In the genomic region with DNA sequence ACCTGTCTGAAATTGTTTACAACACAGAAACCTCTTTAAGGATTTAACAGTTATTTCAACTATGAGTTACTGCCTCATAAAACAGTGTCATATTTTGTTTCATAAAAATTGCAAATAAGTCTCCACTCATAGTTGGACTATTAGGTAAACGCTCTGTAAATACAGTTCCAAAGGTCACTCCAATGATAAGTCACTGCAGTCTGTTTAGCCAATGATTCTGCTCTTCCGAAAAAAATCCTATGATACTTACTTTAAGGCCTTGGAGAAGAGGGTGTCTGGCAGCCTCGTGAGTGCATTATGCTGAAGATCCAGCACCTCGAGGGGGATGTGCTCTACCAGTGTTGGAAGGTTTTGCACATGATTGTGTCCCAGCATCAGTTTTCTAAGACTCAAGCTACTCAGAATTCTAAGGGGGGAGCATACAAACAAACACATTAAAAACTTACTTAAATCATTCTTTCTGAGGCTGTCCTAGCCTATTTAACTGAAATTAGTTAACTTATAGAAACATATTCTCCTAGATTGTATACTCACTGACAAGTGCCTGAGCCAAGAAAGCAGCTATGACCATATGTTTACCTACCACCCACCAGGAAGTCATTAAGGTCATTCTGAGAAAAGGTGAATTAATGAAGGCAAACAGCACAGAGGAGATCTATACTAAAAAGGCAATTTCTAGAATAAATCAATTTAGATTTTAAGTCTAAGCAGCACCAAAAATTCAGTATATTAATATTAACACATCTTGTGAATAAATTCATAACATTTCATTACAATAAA, we compare ENCODE assay signal across 32 cellular contexts. TPM values are rescaled to one million over a fixed set of nuclear protein-coding genes. Genes with fewer than 3 reads are reported as not detected.
DNase-seq lines count a peak whose midpoint lies in the region; ATAC-seq, FAIRE-seq and TF ChIP-seq lines count a peak whose summit lies in the region.
"Had no signal": no experiment of that assay in that cellular context is flagged by ENCODE, and none has a peak within 500 bp of the region (broad histone marks: within the 10 kb centered on the region; RNA-seq: fewer than 3 reads in every experiment).

No MANE protein-coding gene starts in this region.

- peak overlapping the region; percentile 17; the same call in 1 of the 2 replicates for H3K9ac ChIP-seq in HepG2 (ENCODE audit: insufficient read depth, low read depth, low read length)

- WGBS in HepG2 (ENCODE audit: low lambda C conversion rate), result 1% methylated on average over 4 of the region's 4 CpGs

- peak overlapping the region in 1 of 3 experiments; percentile 25; a peak in 1 of 6 replicates for H3K4me3 ChIP-seq in HepG2 (replicated peaks in 1 of 3; ENCODE audit: insufficient read depth in 1 of 3, low read depth in 2 of 3, low read length in 3 of 3)
- H3K4me3 ChIP-seq: gastrocnemius medialis, PC-9, SK-N-MC, smooth muscle cell, thoracic aorta had no signal

- POLR2A ChIA-PET in activated naive CD8-positive, alpha-beta T cell treated with anti-CD3 and anti-CD28 coated beads, Interleukin-2, amount 10 ng/mL, durations not matched to agents 7 days and 5 days (lab: Charles Lee), result no interaction called here
- POLR2A ChIA-PET in HepG2 (lab: Yijun Ruan, JAX), result interaction anchor here (0.6 kb wide), 1 partner anchor 75 kb away, joined by 3 read pairs; no protein-coding TSS in a partner anchor

- peak overlapping the region; percentile 58 for H3K4me2 ChIP-seq in HepG2 (ENCODE audit: low read depth, low read length)
- H3K4me2 ChIP-seq: PC-9, smooth muscle cell had no signal

- no peaks in the 10 kb centered on the region for H3K79me2 ChIP-seq in HepG2 (ENCODE audit: insufficient read depth, low read length)

- H3K36me3 ChIP-seq in HepG2 (replicated peaks in 1 of 2; ENCODE audit: control insufficient read depth in 1 of 2, insufficient read depth in 2 of 2, low read length in 2 of 2), result peaks cover 12 to 34% of the 10 kb centered on the region in 2 experiments

- H3K4me1 Mint-ChIP-seq in activated naive CD8-positive, alpha-beta T cell treated with anti-CD3 and anti-CD28 coated beads, Interleukin-2, amount 10 ng/mL, durations not matched to agents 7 days and 5 days, result peaks cover 2% of the 10 kb centered on the region
- H3K4me1 Mint-ChIP-seq in activated naive CD8-positive, alpha-beta T cell treated with anti-CD3 and anti-CD28 coated beads for 36 hours, result no peaks in the 10 kb centered on the region
- no peaks in the 10 kb centered on the region for H3K4me1 Mint-ChIP-seq in type B pancreatic cell (ENCODE audit: unreplicated experiment)
- H3K4me1 Mint-ChIP-seq: H9 had no signal

- TF ChIP-seq EP300 in HepG2 (IDR thresholded peaks at IDR 0.05; ENCODE audit: low read depth in 2 of 2, low read length in 2 of 2), result peak; percentile 67 to 76; a peak in 3 of 4 replicates
- TF ChIP-seq EP300 in HepG2 (CRISPR knock-in tag; IDR thresholded peaks at IDR 0.05; ENCODE audit: borderline replicate concordance), result no peak

- TF ChIP-seq POLR2A in HepG2 (IDR thresholded peaks at IDR 0.05; ENCODE audit: insufficient read depth in 1 of 2, low read depth in 2 of 2, low read length in 2 of 2), result no peak

- H2AFZ ChIP-seq in HepG2 (ENCODE audit: low read length), result no peak overlapping the region
- H2AFZ ChIP-seq: PC-9 had no signal

- peaks cover 53% of the 10 kb centered on the region for H3K4me1 ChIP-seq in HepG2 (ENCODE audit: insufficient read depth, low read length)
- H3K4me1 ChIP-seq: gastrocnemius medialis had no signal

- peaks cover 17% of the 10 kb centered on the region for H3K36me3 Mint-ChIP-seq in activated naive CD8-positive, alpha-beta T cell treated with anti-CD3 and anti-CD28 coated beads, Interleukin-2, amount 10 ng/mL, durations not matched to agents 7 days and 5 days
- H3K36me3 Mint-ChIP-seq in activated naive CD8-positive, alpha-beta T cell treated with anti-CD3 and anti-CD28 coated beads for 36 hours, result peaks cover 10% of the 10 kb centered on the region
- peaks cover 14% of the 10 kb centered on the region for H3K36me3 Mint-ChIP-seq in type B pancreatic cell

- FAIRE-seq in HepG2 (lab: Jason Lieb, UNC), result peak; percentile 63
- FAIRE-seq: GM12891 had no signal

- intact Hi-C loops in HepG2 (cut with micrococcal nuclease; ENCODE audit: unreplicated experiment), result loop anchor here (2.0 kb wide), 1 partner anchor 22 kb away; no protein-coding TSS in a partner anchor

- H3K9me3 ChIP-seq in HepG2 (ENCODE audit: low read length), result no peaks in the 10 kb centered on the region
- H3K9me3 ChIP-seq: gastrocnemius medialis, thoracic aorta had no signal

- no peaks in the 10 kb centered on the region for H3K27me3 ChIP-seq in HepG2 (ENCODE audit: control insufficient read depth in 1 of 2, insufficient read depth in 2 of 2, low read length in 2 of 2)
- H3K27me3 ChIP-seq: gastrocnemius medialis had no signal

- no peaks in the 10 kb centered on the region for H3K27me3 Mint-ChIP-seq in activated naive CD8-positive, alpha-beta T cell treated with anti-CD3 and anti-CD28 coated beads, Interleukin-2, amount 10 ng/mL, durations not matched to agents 7 days and 5 days
- no peaks in the 10 kb centered on the region for H3K27me3 Mint-ChIP-seq in activated naive CD8-positive, alpha-beta T cell treated with anti-CD3 and anti-CD28 coated beads for 36 hours
- H3K27me3 Mint-ChIP-seq in type B pancreatic cell, result no peaks in the 10 kb centered on the region
- H3K27me3 Mint-ChIP-seq: activated CD8-positive, alpha-beta memory T cell treated with anti-CD3 and anti-CD28 coated beads, Interleukin-2, amount 10 ng/mL, durations not matched to agents 7 days and 5 days; stimulated activated naive CD8-positive, alpha-beta T cell treated with anti-CD3 and anti-CD28 coated beads, Interleukin-15, Interleukin-2, amounts not matched to agents 100 ng/mL and 50 ng/mL, for 24 hours had no signal

- CTCF ChIA-PET in HepG2 (lab: Yijun Ruan, JAX; ENCODE audit: low intra/inter-chr PET ratio, low total read pairs), result no interaction called here

- H4K20me1 ChIP-seq in HepG2 (ENCODE audit: insufficient read depth, low read length), result no peaks in the 10 kb centered on the region

- H3K27ac ChIP-seq in HepG2 (ENCODE audit: extremely low read length, insufficient read depth, low read length), result peak overlapping the region; percentile 71
- H3K27ac ChIP-seq: gastrocnemius medialis, PC-9, SK-N-MC, thoracic aorta had no signal

- DNase-seq in activated naive CD8-positive, alpha-beta T cell treated with anti-CD3 and anti-CD28 coated beads, Interleukin-2, amount 10 ng/mL, durations not matched to agents 7 days and 5 days, result no peak
- no peak for DNase-seq in activated naive CD8-positive, alpha-beta T cell treated with anti-CD3 and anti-CD28 coated beads for 36 hours
- DNase-seq in amniotic epithelial cell (ENCODE audit: low read depth) (peak; percentile 3), HepG2 (ENCODE audit: low spot score) (peak; percentile 91), type B pancreatic cell (ENCODE audit: extremely low spot score, unreplicated experiment) (no peak), NCI-H187 treated with DMSO at 0.1 percent for 48 hours (lab: John Stamatoyannopoulos, UW) (no peak)
- DNase-seq in activated CD4-positive, alpha-beta T cell treated with anti-CD3 and anti-CD28 coated beads, Interleukin-2, amount 50 U/mL, for 4 hours, result no peak
- DNase-seq: activated CD8-positive, alpha-beta memory T cell treated with anti-CD3 and anti-CD28 coated beads, Interleukin-2, amount 10 ng/mL, durations not matched to agents 7 days and 5 days; activated T-cell treated with anti-CD3 and anti-CD28 coated beads, Interleukin-2, amount 50 U/mL, for 4 hours; AML-193; CD8-positive, alpha-beta T cell; cerebellar nuclear complex; DMS 273 treated with DMSO at 0.1 percent for 48 hours; gastrocnemius medialis; H9; Kasumi-1; kidney glomerular epithelial cell; MV-4-11; NCI-H1436; NK-92 treated with Interleukin-12 subunit alpha and Interleukin-12 subunit beta, amount 100 ng/mL, for 24 hours; PC-9; retina; T-helper 1 cell had no signal

- TF ChIP-seq RAD21 in HepG2 (CRISPR knock-in tag; IDR thresholded peaks at IDR 0.05), result no peak

- TF ChIP-seq CTCF in HepG2 (CRISPR knock-in tag; IDR thresholded peaks at IDR 0.05) (no peak), type B pancreatic cell (conservative IDR thresholded peaks at IDR 0.05) (no peak)

- no peak for ATAC-seq in activated naive CD8-positive, alpha-beta T cell treated with anti-CD3 and anti-CD28 coated beads, Interleukin-2, amount 10 ng/mL, durations not matched to agents 7 days and 5 days (ENCODE audit: low read depth)
- ATAC-seq in HepG2 (peak; percentile 83), GM19035 (IDR thresholded peaks at IDR 0.05; ENCODE audit: unreplicated experiment) (no peak)
- ATAC-seq: activated CD8-positive, alpha-beta memory T cell treated with anti-CD3 and anti-CD28 coated beads, Interleukin-2, amount 10 ng/mL, durations not matched to agents 7 days and 5 days; activated T-cell treated with anti-CD3 and anti-CD28 coated beads, Interleukin-2, amount 50 U/mL, for 4 hours; CD8-positive, alpha-beta T cell; gastrocnemius medialis had no signal

- BruUV-seq in HepG2 (replicated peaks; lab: Mats Ljungman, UMichigan), result TSS peak; percentile 45

- no peaks in the 10 kb centered on the region for H3K9me3 Mint-ChIP-seq in activated naive CD8-positive, alpha-beta T cell treated with anti-CD3 and anti-CD28 coated beads, Interleukin-2, amount 10 ng/mL, durations not matched to agents 7 days and 5 days
- H3K9me3 Mint-ChIP-seq in activated naive CD8-positive, alpha-beta T cell treated with anti-CD3 and anti-CD28 coated beads for 36 hours, result no peaks in the 10 kb centered on the region
- no peaks in the 10 kb centered on the region for H3K9me3 Mint-ChIP-seq in type B pancreatic cell
- H3K9me3 Mint-ChIP-seq: activated T-cell treated with anti-CD3 and anti-CD28 coated beads, Interleukin-2, amount 50 U/mL, for 4 hours; CD8-positive, alpha-beta T cell; H9; stimulated activated naive CD8-positive, alpha-beta T cell treated with anti-CD3 and anti-CD28 coated beads, Interleukin-15, Interleukin-2, amounts not matched to agents 100 ng/mL and 50 ng/mL, for 24 hours had no signal

- in situ Hi-C loops in HepG2 (cut with HindIII; ENCODE audit: extremely low pct_ligation_motif_present, low pct_unique_long_range_greater_than_20kb), result no loop called here

- H3K4me3 Mint-ChIP-seq in activated naive CD8-positive, alpha-beta T cell treated with anti-CD3 and anti-CD28 coated beads, Interleukin-2, amount 10 ng/mL, durations not matched to agents 7 days and 5 days, result no peak overlapping the region
- H3K4me3 Mint-ChIP-seq in activated naive CD8-positive, alpha-beta T cell treated with anti-CD3 and anti-CD28 coated beads for 36 hours, result no peak overlapping the region
- H3K4me3 Mint-ChIP-seq in type B pancreatic cell, result no peak overlapping the region
- H3K4me3 Mint-ChIP-seq: activated CD8-positive, alpha-beta memory T cell treated with anti-CD3 and anti-CD28 coated beads, Interleukin-2, amount 10 ng/mL, durations not matched to agents 7 days and 5 days; activated T-cell treated with anti-CD3 and anti-CD28 coated beads, Interleukin-2, amount 50 U/mL, for 4 hours; CD8-positive, alpha-beta T cell; H9; stimulated activated naive CD8-positive, alpha-beta T cell treated with anti-CD3 and anti-CD28 coated beads, Interleukin-15, Interleukin-2, amounts not matched to agents 100 ng/mL and 50 ng/mL, for 24 hours had no signal

- H3K27ac Mint-ChIP-seq in activated naive CD8-positive, alpha-beta T cell treated with anti-CD3 and anti-CD28 coated beads, Interleukin-2, amount 10 ng/mL, durations not matched to agents 7 days and 5 days, result peak overlapping the region; percentile 18
- H3K27ac Mint-ChIP-seq in activated naive CD8-positive, alpha-beta T cell treated with anti-CD3 and anti-CD28 coated beads for 36 hours, result no peak overlapping the region
- H3K27ac Mint-ChIP-seq in type B pancreatic cell, result peak overlapping the region; percentile 22
- H3K27ac Mint-ChIP-seq: activated CD8-positive, alpha-beta memory T cell treated with anti-CD3 and anti-CD28 coated beads, Interleukin-2, amount 10 ng/mL, durations not matched to agents 7 days and 5 days; CD8-positive, alpha-beta T cell; stimulated activated naive CD8-positive, alpha-beta T cell treated with anti-CD3 and anti-CD28 coated beads, Interleukin-15, Interleukin-2, amounts not matched to agents 100 ng/mL and 50 ng/mL, for 24 hours had no signal

RNA-seq across cellular contexts. Expression of a gene that starts 41.1 kb away (rescaled TPM):
- not detected for total RNA-seq in activated naive CD8-positive, alpha-beta T cell treated with anti-CD3 and anti-CD28 coated beads, Interleukin-2, amount 10 ng/mL, durations not matched to agents 7 days and 5 days
- not detected for total RNA-seq in activated naive CD8-positive, alpha-beta T cell treated with anti-CD3 and anti-CD28 coated beads for 36 hours
- total RNA-seq in HepG2 (2016; rRNA removed; fragmentation: Illumina TruSeq; extraction: Trizol) (3.6 and 5.6 TPM in 2 replicates), type B pancreatic cell (ENCODE audit: low replicate concordance) (17.0 and 38.8 TPM in 2 replicates)
- total RNA-seq in HepG2 (2016; cell fraction: cytosol; rRNA removed; fragmentation: Illumina TruSeq; extraction: Trizol; ENCODE audit: low read depth), result 0.88 and 0.91 TPM in 2 replicates
- 3.1 and 5.2 TPM in 2 replicates for total RNA-seq in HepG2 (2016; cell fraction: insoluble cytoplasmic fraction; rRNA removed; fragmentation: Illumina TruSeq; extraction: Trizol)
- 1.8 and 2.1 TPM in 2 replicates for total RNA-seq in HepG2 (2016; cell fraction: membrane; rRNA removed; fragmentation: Illumina TruSeq; extraction: Trizol)
- total RNA-seq in HepG2 (2016; cell fraction: nucleus; rRNA removed; fragmentation: Illumina TruSeq; extraction: Trizol), result 5.3 and 5.6 TPM in 2 replicates
- 4.8 and 5.0 TPM in 2 replicates for polyA plus RNA-seq in HepG2 (2011; rRNA removed)
- polyA plus RNA-seq in HepG2 (2011; cell fraction: cytosol; rRNA removed), result 4.8 and 5.7 TPM in 2 replicates
- polyA plus RNA-seq in HepG2 (2011; cell fraction: nucleus; rRNA removed), result 4.2 TPM in 2 replicates
- 5.5 and 6.5 TPM in 2 replicates for polyA plus RNA-seq in HepG2 (2012)
- 0.61 and 0.77 TPM in 2 replicates for polyA plus RNA-seq in HepG2 (2016; cell fraction: cytosol; fragmentation: Illumina TruSeq; extraction: Trizol; ENCODE audit: low read depth)
- 4.0 and 4.4 TPM in 2 replicates for polyA plus RNA-seq in HepG2 (2016; cell fraction: insoluble cytoplasmic fraction; fragmentation: Illumina TruSeq; extraction: Trizol; ENCODE audit: low read depth)
- 1.1 and 1.4 TPM in 2 replicates for polyA plus RNA-seq in HepG2 (2016; cell fraction: membrane; fragmentation: Illumina TruSeq; extraction: Trizol; ENCODE audit: low read depth)
- 9.4 and 10.1 TPM in 2 replicates for polyA plus RNA-seq in HepG2 (2016; cell fraction: nucleus; fragmentation: Illumina TruSeq; extraction: Trizol; ENCODE audit: insufficient read depth, low read depth)
- 10.3 TPM in 1 of 2 replicates, not detected in the other for polyA minus RNA-seq in HepG2 (2011; rRNA and poly(A)+ RNA removed; ENCODE audit: low replicate concordance)
- polyA minus RNA-seq in HepG2 (2011; cell fraction: cytosol; rRNA and poly(A)+ RNA removed), result 2.8 and 3.6 TPM in 2 replicates
- polyA minus RNA-seq in HepG2 (2011; cell fraction: nucleus; rRNA and poly(A)+ RNA removed), result 6.2 and 7.7 TPM in 2 replicates
- total RNA-seq: activated CD8-positive, alpha-beta memory T cell treated with anti-CD3 and anti-CD28 coated beads, Interleukin-2, amount 10 ng/mL, durations not matched to agents 7 days and 5 days; CD8-positive, alpha-beta T cell; lung microvascular endothelial cell; NCI-H460; thoracic aorta had no signal
- polyA plus RNA-seq: neural cell had no signal

RNA-seq across cellular contexts. Expression of a gene that starts 57.4 kb away (rescaled TPM):
- total RNA-seq in activated naive CD8-positive, alpha-beta T cell treated with anti-CD3 and anti-CD28 coated beads, Interleukin-2, amount 10 ng/mL, durations not matched to agents 7 days and 5 days, result 1 to 10 TPM; 7.2 to 7.4 TPM
- total RNA-seq in activated naive CD8-positive, alpha-beta T cell treated with anti-CD3 and anti-CD28 coated beads for 36 hours, result 1 to 10 TPM; 9.3 to 9.8 TPM
- total RNA-seq in HepG2 (2016; rRNA removed; fragmentation: Illumina TruSeq; extraction: Trizol), result 8.9 and 9.6 TPM in 2 replicates
- 11.8 and 13.6 TPM in 2 replicates for total RNA-seq in HepG2 (2016; cell fraction: cytosol; rRNA removed; fragmentation: Illumina TruSeq; extraction: Trizol; ENCODE audit: low read depth)
- total RNA-seq in HepG2 (2016; cell fraction: insoluble cytoplasmic fraction; rRNA removed; fragmentation: Illumina TruSeq; extraction: Trizol), result 8.2 and 9.0 TPM in 2 replicates
- 7.0 and 7.7 TPM in 2 replicates for total RNA-seq in HepG2 (2016; cell fraction: membrane; rRNA removed; fragmentation: Illumina TruSeq; extraction: Trizol)
- total RNA-seq in HepG2 (2016; cell fraction: nucleus; rRNA removed; fragmentation: Illumina TruSeq; extraction: Trizol), result 10.5 and 11.4 TPM in 2 replicates
- polyA plus RNA-seq in HepG2 (2011; rRNA removed), result 8.9 and 13.8 TPM in 2 replicates
- 6.1 and 9.0 TPM in 2 replicates for polyA plus RNA-seq in HepG2 (2011; cell fraction: cytosol; rRNA removed)
- 10.8 and 14.3 TPM in 2 replicates for polyA plus RNA-seq in HepG2 (2011; cell fraction: nucleus; rRNA removed)
- 5.4 and 5.8 TPM in 2 replicates for polyA plus RNA-seq in HepG2 (2012)
- 0.49 and 0.51 TPM in 2 replicates for polyA plus RNA-seq in HepG2 (2016; cell fraction: cytosol; fragmentation: Illumina TruSeq; extraction: Trizol; ENCODE audit: low read depth)
- 4.9 and 5.3 TPM in 2 replicates for polyA plus RNA-seq in HepG2 (2016; cell fraction: insoluble cytoplasmic fraction; fragmentation: Illumina TruSeq; extraction: Trizol; ENCODE audit: low read depth)
- polyA plus RNA-seq in HepG2 (2016; cell fraction: membrane; fragmentation: Illumina TruSeq; extraction: Trizol; ENCODE audit: low read depth), result 0.70 and 0.99 TPM in 2 replicates
- 10.8 and 11.1 TPM in 2 replicates for polyA plus RNA-seq in HepG2 (2016; cell fraction: nucleus; fragmentation: Illumina TruSeq; extraction: Trizol; ENCODE audit: insufficient read depth, low read depth)
- polyA minus RNA-seq in HepG2 (2011; rRNA and poly(A)+ RNA removed; ENCODE audit: low replicate concordance), result 27.4 and 35.4 TPM in 2 replicates
- polyA minus RNA-seq in HepG2 (2011; cell fraction: cytosol; rRNA and poly(A)+ RNA removed), result 14.7 and 18.3 TPM in 2 replicates
- 23.0 and 30.5 TPM in 2 replicates for polyA minus RNA-seq in HepG2 (2011; cell fraction: nucleus; rRNA and poly(A)+ RNA removed)
- total RNA-seq in type B pancreatic cell (ENCODE audit: low replicate concordance), result 10.2 and 12.0 TPM in 2 replicates

Comparison
In these comparisons a context has a peak if more than half of its experiments do, and no peak if none do; other contexts are left out.
1. DNase-seq: peak in amniotic epithelial cell (single experiment) and HepG2 (single experiment); none in activated naive CD8-positive, alpha-beta T cell treated with anti-CD3 and anti-CD28 coated beads, Interleukin-2, amount 10 ng/mL, durations not matched to agents 7 days and 5 days (single experiment), activated naive CD8-positive, alpha-beta T cell treated with anti-CD3 and anti-CD28 coated beads for 36 hours (single experiment), type B pancreatic cell (single experiment), activated CD4-positive, alpha-beta T cell treated with anti-CD3 and anti-CD28 coated beads, Interleukin-2, amount 50 U/mL, for 4 hours (0 of 2) and NCI-H187 treated with DMSO at 0.1 percent for 48 hours (single experiment).